Comparison of ENCODE assay signal across 24 cellular contexts in the genomic region with DNA sequence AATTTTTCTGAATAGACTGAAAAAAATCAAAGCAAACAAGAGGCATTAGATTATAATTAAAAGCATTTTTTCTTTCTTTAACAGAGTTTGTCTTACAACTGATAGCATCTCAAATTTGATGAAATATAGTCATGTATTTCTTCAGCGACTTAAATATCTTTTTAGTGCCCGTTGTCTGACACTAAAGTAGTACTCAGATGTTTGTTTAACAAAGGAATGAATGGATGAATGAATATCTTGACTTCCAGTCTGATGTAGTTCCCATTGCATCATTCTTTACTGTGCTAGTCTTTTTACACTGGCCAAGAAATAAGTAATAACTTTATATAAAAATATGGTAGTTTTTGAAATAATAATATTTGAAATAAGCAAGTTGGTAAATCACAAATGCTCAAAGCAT.
"Had no signal": no experiment of that assay in that cellular context is flagged by ENCODE, and none has a peak within 500 bp of the region (broad histone marks: within the 10 kb centered on the region; RNA-seq: fewer than 3 reads in every experiment).

No MANE protein-coding gene starts in this region.

- H3K4me3 Mint-ChIP-seq: activated CD4-positive, alpha-beta T cell treated with anti-CD3 and anti-CD28 coated beads, Interleukin-2, amount 10 ng/mL, durations not matched to agents 24 days and 14 days; activated CD8-positive, alpha-beta T cell treated with anti-CD3 and anti-CD28 coated beads, Interleukin-2, amount 10 ng/mL, durations not matched to agents 7 days and 5 days; activated naive CD4-positive, alpha-beta T cell treated with anti-CD3 and anti-CD28 coated beads, Interleukin-2, amount 50 U/mL, for 24 hours; activated T-helper 1 cell treated with anti-CD3 and anti-CD28 coated beads, Interleukin-12 subunit alpha, Interleukin-12 subunit beta, Interleukin-2, Interleukin-4 antibody, amounts not matched to agents 30 ng/mL and 10 ng/mL and 1 ng/mL, durations not matched to agents 14 hours and 24 hours and 36 hours; central memory CD8-positive, alpha-beta T cell; endodermal cell; naive B cell; neural crest cell; stimulated activated effector memory CD8-positive, alpha-beta T cell treated with anti-CD3 and anti-CD28 coated beads, Interleukin-12 subunit alpha, Interleukin-12 subunit beta, amount 100 ng/mL, for 72 hours; T-helper 17 cell had no signal

- H3K27me3 ChIP-seq: right lobe of liver, stomach, suprapubic skin, tibial nerve had no signal

- H3K27me3 Mint-ChIP-seq: activated CD4-positive, alpha-beta T cell treated with anti-CD3 and anti-CD28 coated beads, Interleukin-2, amount 10 ng/mL, durations not matched to agents 24 days and 14 days; activated naive CD4-positive, alpha-beta T cell treated with anti-CD3 and anti-CD28 coated beads, Interleukin-2, amount 50 U/mL, for 24 hours; central memory CD8-positive, alpha-beta T cell; naive B cell; T-helper 17 cell had no signal

- H3K27ac ChIP-seq: coronary artery, right lobe of liver, skin epidermis, stomach, suprapubic skin, tibial nerve had no signal

- ATAC-seq: activated CD4-positive, CD25-positive, alpha-beta regulatory T cell treated with anti-CD3 and anti-CD28 coated beads, Interleukin-2, amount 50 U/mL, for 24 hours; activated CD8-positive, alpha-beta T cell treated with anti-CD3 and anti-CD28 coated beads, Interleukin-2, amount 10 ng/mL, durations not matched to agents 7 days and 5 days; right lobe of liver; stimulated activated effector memory CD8-positive, alpha-beta T cell treated with anti-CD3 and anti-CD28 coated beads, Interleukin-12 subunit alpha, Interleukin-12 subunit beta, amount 100 ng/mL, for 72 hours; T-helper 17 cell had no signal

- H3K27ac Mint-ChIP-seq: activated CD4-positive, alpha-beta T cell treated with anti-CD3 and anti-CD28 coated beads, Interleukin-2, amount 10 ng/mL, durations not matched to agents 24 days and 14 days; activated CD8-positive, alpha-beta T cell treated with anti-CD3 and anti-CD28 coated beads, Interleukin-2, amount 10 ng/mL, durations not matched to agents 7 days and 5 days; activated naive CD4-positive, alpha-beta T cell treated with anti-CD3 and anti-CD28 coated beads, Interleukin-2, amount 50 U/mL, for 24 hours; activated T-helper 1 cell treated with anti-CD3 and anti-CD28 coated beads, Interleukin-12 subunit alpha, Interleukin-12 subunit beta, Interleukin-2, Interleukin-4 antibody, amounts not matched to agents 30 ng/mL and 10 ng/mL and 1 ng/mL, durations not matched to agents 14 hours and 24 hours and 36 hours; endodermal cell; naive B cell; stimulated activated effector memory CD8-positive, alpha-beta T cell treated with anti-CD3 and anti-CD28 coated beads, Interleukin-12 subunit alpha, Interleukin-12 subunit beta, amount 100 ng/mL, for 72 hours; T-helper 17 cell had no signal

- DNase-seq: activated CD4-positive, alpha-beta T cell treated with anti-CD3 and anti-CD28 coated beads, Interleukin-2, amount 10 ng/mL, durations not matched to agents 24 days and 14 days; activated CD8-positive, alpha-beta T cell treated with anti-CD3 and anti-CD28 coated beads, Interleukin-2, amount 10 ng/mL, durations not matched to agents 7 days and 5 days; activated gamma-delta T cell treated with Interleukin-2 at 50 U/mL for 16 hours; endodermal cell; foreskin fibroblast; kidney; naive B cell; occipital lobe; posterior cingulate gyrus; right lobe of liver; stimulated activated CD4-positive, alpha-beta T cell treated with anti-CD3 and anti-CD28 coated beads, Interleukin-2, amount 100 ng/mL, for 24 hours; stomach; T-helper 17 cell had no signal

- H3K4me3 ChIP-seq: coronary artery, lung, right lobe of liver, skin epidermis, stomach, suprapubic skin, tibial nerve had no signal

- H3K4me1 Mint-ChIP-seq: activated CD4-positive, alpha-beta T cell treated with anti-CD3 and anti-CD28 coated beads, Interleukin-2, amount 10 ng/mL, durations not matched to agents 24 days and 14 days; activated naive CD4-positive, alpha-beta T cell treated with anti-CD3 and anti-CD28 coated beads, Interleukin-2, amount 50 U/mL, for 24 hours; naive B cell; neural crest cell; stimulated activated effector memory CD8-positive, alpha-beta T cell treated with anti-CD3 and anti-CD28 coated beads, Interleukin-12 subunit alpha, Interleukin-12 subunit beta, amount 100 ng/mL, for 72 hours; T-helper 17 cell had no signal

- H3K4me1 ChIP-seq: right lobe of liver, stomach had no signal

- H3K9me3 ChIP-seq: right lobe of liver, stomach, suprapubic skin, tibial nerve had no signal

- H3K9me3 Mint-ChIP-seq: activated CD4-positive, alpha-beta T cell treated with anti-CD3 and anti-CD28 coated beads, Interleukin-2, amount 10 ng/mL, durations not matched to agents 24 days and 14 days; activated naive CD4-positive, alpha-beta T cell treated with anti-CD3 and anti-CD28 coated beads, Interleukin-2, amount 50 U/mL, for 24 hours; activated T-helper 1 cell treated with anti-CD3 and anti-CD28 coated beads, Interleukin-12 subunit alpha, Interleukin-12 subunit beta, Interleukin-2, Interleukin-4 antibody, amounts not matched to agents 30 ng/mL and 10 ng/mL and 1 ng/mL, durations not matched to agents 14 hours and 24 hours and 36 hours; central memory CD8-positive, alpha-beta T cell; endodermal cell; naive B cell; neural crest cell; stimulated activated effector memory CD8-positive, alpha-beta T cell treated with anti-CD3 and anti-CD28 coated beads, Interleukin-12 subunit alpha, Interleukin-12 subunit beta, amount 100 ng/mL, for 72 hours had no signal
